ENCODE assay signal across 8 cellular contexts in the genomic region with DNA sequence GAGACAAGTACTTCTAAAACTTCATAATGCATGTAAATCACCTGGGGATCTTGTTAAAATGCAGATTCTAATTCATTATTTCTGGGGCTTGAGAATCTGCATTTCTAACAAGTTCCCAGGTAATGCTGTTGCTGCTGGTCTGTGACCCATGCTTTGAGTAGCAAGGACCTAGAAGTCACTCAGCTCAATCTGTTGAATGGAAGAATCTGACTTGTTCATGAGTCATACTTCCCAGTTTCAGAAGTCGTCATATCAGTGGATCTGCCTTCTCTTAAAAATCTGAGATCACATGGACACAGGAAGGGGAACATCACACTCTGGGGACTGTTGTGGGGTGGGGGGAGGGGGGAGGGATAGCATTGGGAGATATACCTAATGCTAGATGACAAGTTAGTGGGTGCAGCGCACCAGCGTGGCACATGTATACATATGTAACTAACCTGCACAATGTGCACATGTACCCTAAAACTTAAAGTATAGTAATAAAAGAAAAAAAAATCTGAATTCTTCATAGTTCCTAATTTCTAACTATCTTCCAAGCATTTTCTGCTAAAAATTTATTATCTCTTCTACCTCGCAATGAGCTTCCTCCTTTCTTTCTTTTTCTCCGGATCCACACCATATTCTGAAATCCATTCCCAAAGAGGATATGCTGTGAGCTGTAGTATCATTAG. TPM values are rescaled to one million over a fixed set of nuclear protein-coding genes. Genes with fewer than 3 reads are reported as not detected.
DNase-seq lines count a peak whose midpoint lies in the region; ATAC-seq and TF ChIP-seq lines count a peak whose summit lies in the region.
"Not testable (repeated sequence)": the region's sequence is repeated elsewhere in the genome, so short reads cannot be mapped to it uniquely, and the experiment has no call there.

No MANE protein-coding gene starts in this region.

- POLR2A ChIA-PET in activated CD4-positive, alpha-beta memory T cell treated with anti-CD3 and anti-CD28 coated beads for 36 hours (lab: Charles Lee): not testable (repeated sequence)

- intact Hi-C loops in activated CD4-positive, alpha-beta memory T cell treated with anti-CD3 and anti-CD28 coated beads for 36 hours (cut with micrococcal nuclease): loop anchor here (1.0 to 5.0 kb wide), 9 partner anchors 44 to 807 kb away; a partner anchor contains a TSS
- intact Hi-C loops in natural killer cell (cut with micrococcal nuclease): not testable (repeated sequence)

- peaks cover 39% of the 10 kb centered on the region for H3K4me1 ChIP-seq in ACC112 (ENCODE audit: control insufficient read depth, insufficient read depth, low read length, unreplicated experiment)

- H3K4me3 Mint-ChIP-seq in activated CD4-positive, alpha-beta memory T cell treated with anti-CD3 and anti-CD28 coated beads for 36 hours; natural killer cell: not testable (repeated sequence)

- TF ChIP-seq CTCF in natural killer cell (IDR thresholded peaks at IDR 0.05): not testable (repeated sequence)

- H3K4me3 ChIP-seq in ACC112 (ENCODE audit: low read depth, low read length): not testable (repeated sequence)

- H3K9me3 Mint-ChIP-seq in activated CD4-positive, alpha-beta memory T cell treated with anti-CD3 and anti-CD28 coated beads for 36 hours; natural killer cell: not testable (repeated sequence)

- H3K27ac ChIP-seq in ACC112 (ENCODE audit: low read depth, low read length) (0 out of 2 replicates have a peak overlapping the region, but pooled peaks have one; percentile 31), epithelial cell of prostate (peak overlapping the region; percentile 6)

- CTCF ChIA-PET in activated CD4-positive, alpha-beta memory T cell treated with anti-CD3 and anti-CD28 coated beads for 36 hours (lab: Charles Lee): interaction anchor here (0.8 to 1.0 kb wide), 3 partner anchors 33 to 509 kb away, joined by 3 read pairs; no protein-coding TSS in a partner anchor

- not testable (repeated sequence) for H2AFZ ChIP-seq in ACC112 (ENCODE audit: low read length, unreplicated experiment)

- DNase-seq in NOMO-1 treated with DMSO at 0.1 percent for 48 hours (lab: John Stamatoyannopoulos, UW; ENCODE audit: unreplicated experiment) (peak; percentile 87), epithelial cell of prostate (ENCODE audit: low read depth, low spot score) (peak; percentile 70)
- peak; percentile 54 for DNase-seq in activated CD4-positive, alpha-beta memory T cell treated with anti-CD3 and anti-CD28 coated beads for 36 hours
- DNase-seq in natural killer cell: not testable (repeated sequence)

- H3K27me3 Mint-ChIP-seq in activated CD4-positive, alpha-beta memory T cell treated with anti-CD3 and anti-CD28 coated beads for 36 hours; natural killer cell (ENCODE audit: low read depth in 2 of 2): not testable (repeated sequence)

- ATAC-seq in GM18517 (IDR thresholded peaks at IDR 0.05; ENCODE audit: unreplicated experiment) (peak; percentile 74), GM21723 (IDR thresholded peaks at IDR 0.05; ENCODE audit: unreplicated experiment) (peak; percentile 67), HG03108 (IDR thresholded peaks at IDR 0.05; ENCODE audit: unreplicated experiment) (peak; percentile 52), natural killer cell (peak; percentile 34 to 53 (median 36))

- not testable (repeated sequence) for H3K36me3 Mint-ChIP-seq in activated CD4-positive, alpha-beta memory T cell treated with anti-CD3 and anti-CD28 coated beads for 36 hours; natural killer cell

- not testable (repeated sequence) for H3K79me2 ChIP-seq in ACC112 (ENCODE audit: control insufficient read depth, insufficient read depth, low read length, unreplicated experiment)

- H3K4me1 Mint-ChIP-seq in activated CD4-positive, alpha-beta memory T cell treated with anti-CD3 and anti-CD28 coated beads for 36 hours (ENCODE audit: low read depth): peaks cover 61% of the 10 kb centered on the region
- peaks cover 78 to 84% of the 10 kb centered on the region in 2 donors for H3K4me1 Mint-ChIP-seq in natural killer cell

- not testable (repeated sequence) for H3K27me3 ChIP-seq in ACC112 (ENCODE audit: insufficient read depth, low read length)

- H3K36me3 ChIP-seq in ACC112 (ENCODE audit: insufficient read depth, low read length): not testable (repeated sequence)

- H3K27ac Mint-ChIP-seq in activated CD4-positive, alpha-beta memory T cell treated with anti-CD3 and anti-CD28 coated beads for 36 hours: peak overlapping the region; percentile 87
- H3K27ac Mint-ChIP-seq in natural killer cell: peak overlapping the region; percentile 41 to 96

RNA-seq across cellular contexts. Expression of a gene that starts 46.2 kb away (rescaled TPM):
- total RNA-seq in activated CD4-positive, alpha-beta memory T cell treated with anti-CD3 and anti-CD28 coated beads for 36 hours: 1 to 10 TPM; 4.5 to 4.7 TPM
- 100 to 1,000 TPM in 1 of 3 donors, 10 to 100 TPM in 2; 74.6 to 113 (median 95.4) TPM for total RNA-seq in natural killer cell

Comparison
In these comparisons a context has a peak if more than half of its experiments do, and no peak if none do; other contexts are left out.
1. RNA of a gene that starts 46.2 kb away (total RNA-seq): 74.6 to 113 TPM in natural killer cell; 4.5 to 4.7 TPM in activated CD4-positive, alpha-beta memory T cell treated with anti-CD3 and anti-CD28 coated beads for 36 hours; every median in the first group is over 10 times any median in the second.
2. Peak in every context shown above with its lines, with median percentiles within 50 percentile points of each other: ATAC-seq.